10 cellular contexts compared by ENCODE assay signal in the genomic region with DNA sequence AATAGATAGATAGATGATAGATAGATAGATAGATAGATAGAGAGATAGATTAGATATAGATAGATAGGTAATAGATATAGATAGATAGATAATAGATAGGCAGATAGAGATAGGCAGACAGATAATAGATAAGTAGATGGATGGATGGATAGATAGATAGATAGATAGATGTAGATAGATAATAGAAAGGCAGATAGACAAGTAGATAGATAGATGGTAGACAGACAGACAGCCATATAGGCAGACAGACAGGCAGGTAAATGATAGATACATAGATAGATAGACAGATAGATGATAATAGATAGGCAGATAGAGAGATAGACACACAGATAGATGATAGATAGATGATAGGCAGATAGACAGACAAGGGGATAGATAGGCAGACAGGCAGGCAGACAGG.
"Had no signal": no experiment of that assay in that cellular context is flagged by ENCODE, and none has a peak within 500 bp of the region (broad histone marks: within the 10 kb centered on the region; RNA-seq: fewer than 3 reads in every experiment).

No MANE protein-coding gene starts in this region.

- H3K9ac ChIP-seq: GM23248 had no signal

- H3K27ac Mint-ChIP-seq: GM23338, H9, HFFc6 had no signal

- H3K36me3 ChIP-seq: HAP-1 had no signal

- DNase-seq: GM23248, GOT3, H9, HCEC 1CT, HFFc6 had no signal

- H3K4me3 Mint-ChIP-seq: GM23338, H9, HFFc6 had no signal

- H3K27ac ChIP-seq: GM23248 had no signal

- ATAC-seq: GM23338, HCT116 had no signal

- FAIRE-seq: H1, H54 had no signal

- H3K4me3 ChIP-seq: GM23248, GM23338, HAP-1 had no signal

- H3K9me3 ChIP-seq: HAP-1 had no signal

- H3K4me2 ChIP-seq: GM23338 had no signal

- H2AFZ ChIP-seq: GM23248, GM23338 had no signal
